ENCODE assay signal across 1 cellular context in the genomic region with DNA sequence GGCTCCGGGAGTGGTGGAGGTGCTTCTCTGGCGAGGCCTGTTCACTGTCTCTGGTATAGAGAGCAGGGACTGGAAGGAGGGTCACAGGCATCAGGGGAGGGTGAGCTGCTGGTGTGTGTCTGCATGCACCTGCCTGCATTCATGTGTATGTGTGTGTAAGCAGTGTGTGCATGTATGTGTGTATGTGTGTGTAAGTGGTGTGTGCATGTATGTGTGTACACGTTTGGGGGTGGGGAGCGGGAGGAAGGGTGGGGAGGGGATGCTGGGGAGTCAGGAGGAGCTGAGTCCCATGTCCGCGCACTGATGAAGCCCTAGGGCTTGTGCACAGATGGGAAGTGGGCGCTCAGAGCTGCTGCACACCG.
TF ChIP-seq lines count a peak whose summit lies in the region.

No MANE protein-coding gene starts in this region.

TF ChIP-seq in A549, 52 proteins besides CTCF, POLR2A, EP300 and RAD21 (continued from another document):
- TF ChIP-seq HEYL (CRISPR knock-in tag; IDR thresholded peaks at IDR 0.05) (no peak), NPAS2 (CRISPR knock-in tag; IDR thresholded peaks at IDR 0.05; ENCODE audit: borderline replicate concordance) (no peak), CBX8 (IDR thresholded peaks at IDR 0.05) (no peak), RARB (CRISPR knock-in tag; IDR thresholded peaks at IDR 0.05) (no peak), POLR2AphosphoS2 (conservative IDR thresholded peaks at IDR 0.05; ENCODE audit: low read length) (no peak), MYC (IDR thresholded peaks at IDR 0.05; ENCODE audit: borderline replicate concordance, low read length) (no peak), ESRRA (IDR thresholded peaks at IDR 0.05; ENCODE audit: borderline replicate concordance, low read length) (no peak)
- TF ChIP-seq, protein P1, sequence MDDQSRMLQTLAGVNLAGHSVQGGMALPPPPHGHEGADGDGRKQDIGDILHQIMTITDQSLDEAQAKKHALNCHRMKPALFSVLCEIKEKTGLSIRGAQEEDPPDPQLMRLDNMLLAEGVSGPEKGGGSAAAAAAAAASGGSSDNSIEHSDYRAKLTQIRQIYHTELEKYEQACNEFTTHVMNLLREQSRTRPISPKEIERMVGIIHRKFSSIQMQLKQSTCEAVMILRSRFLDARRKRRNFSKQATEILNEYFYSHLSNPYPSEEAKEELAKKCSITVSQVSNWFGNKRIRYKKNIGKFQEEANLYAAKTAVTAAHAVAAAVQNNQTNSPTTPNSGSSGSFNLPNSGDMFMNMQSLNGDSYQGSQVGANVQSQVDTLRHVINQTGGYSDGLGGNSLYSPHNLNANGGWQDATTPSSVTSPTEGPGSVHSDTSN (IDR thresholded peaks at IDR 0.05), result no peak
- TF ChIP-seq, protein P2, sequence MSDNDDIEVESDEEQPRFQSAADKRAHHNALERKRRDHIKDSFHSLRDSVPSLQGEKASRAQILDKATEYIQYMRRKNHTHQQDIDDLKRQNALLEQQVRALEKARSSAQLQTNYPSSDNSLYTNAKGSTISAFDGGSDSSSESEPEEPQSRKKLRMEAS (IDR thresholded peaks at IDR 0.05), result no peak
